8 cellular contexts compared by ENCODE assay signal in the genomic region with DNA sequence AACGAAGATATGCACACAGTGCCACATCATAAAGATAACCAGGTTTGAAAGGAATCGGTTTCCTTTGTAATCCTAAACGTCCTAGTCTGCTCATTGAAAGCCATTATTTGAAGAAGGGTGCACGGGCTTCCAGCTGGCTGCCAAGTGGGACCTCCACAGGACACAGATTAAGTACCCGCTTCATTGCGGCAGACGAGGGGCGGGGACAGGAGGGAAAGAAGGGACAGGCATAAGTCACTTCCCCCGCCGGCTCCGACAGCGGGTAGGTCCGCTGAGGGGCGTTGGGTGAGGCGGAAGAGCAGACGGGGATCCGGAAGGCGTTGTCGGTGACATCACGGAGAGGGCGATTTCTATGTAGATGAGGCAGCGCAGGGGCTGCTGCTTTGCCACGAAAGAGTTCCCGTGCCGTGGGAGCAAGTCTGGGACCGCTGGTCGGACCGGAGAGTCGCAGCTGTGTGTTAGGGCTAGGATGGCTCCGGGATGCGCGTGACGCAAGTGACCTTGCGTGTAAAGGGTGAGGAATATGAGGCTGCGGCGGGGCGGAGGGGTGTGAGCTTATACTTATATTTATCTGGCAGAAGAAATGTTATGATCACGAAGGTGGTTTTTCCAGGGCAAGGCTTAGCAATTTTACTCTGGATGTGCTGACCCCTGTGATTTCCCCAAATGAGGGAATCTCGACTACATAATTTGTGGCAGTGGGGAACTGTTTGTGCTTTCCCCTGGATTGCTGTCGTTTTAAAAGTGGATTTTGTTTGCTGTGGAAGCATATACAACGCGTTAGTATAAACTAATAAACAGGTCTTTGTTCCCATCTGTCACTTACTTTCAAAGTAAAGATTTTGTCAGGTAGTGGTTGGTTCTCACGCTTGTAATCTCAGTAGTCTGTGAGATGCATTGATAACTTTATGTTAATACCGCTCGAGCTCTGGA.
DNase-seq lines count a peak whose midpoint lies in the region; ATAC-seq lines count a peak whose summit lies in the region.
"Not testable (repeated sequence)": the region's sequence is repeated elsewhere in the genome, so short reads cannot be mapped to it uniquely, and the experiment has no call there.

No MANE protein-coding gene starts in this region.

- H3K9me3 ChIP-seq in skeletal muscle satellite cell (replicated peaks; ENCODE audit: low read length), result not testable (repeated sequence)

- H3K36me3 ChIP-seq in skeletal muscle satellite cell (ENCODE audit: insufficient read depth, low read length), result not testable (repeated sequence)

- DNase-seq in A172 (ENCODE audit: low spot score) (peak; percentile 84), NCI-H524 (lab: John Stamatoyannopoulos, UW) (peak; percentile 1 to 52), cerebellar cortex (ENCODE audit: low spot score) (peak; percentile 70), islet precursor cell (peak; percentile 92)
- peak; percentile 76 to 85 for DNase-seq in activated CD4-positive, alpha-beta T cell treated with anti-CD3 and anti-CD28 coated beads for 4 hours

- ATAC-seq in GM18868 (IDR thresholded peaks at IDR 0.05; ENCODE audit: unreplicated experiment) (peak; percentile 93), HG03039 (IDR thresholded peaks at IDR 0.05; ENCODE audit: unreplicated experiment) (peak; percentile 88)

- H3K27me3 ChIP-seq in skeletal muscle satellite cell (ENCODE audit: control insufficient read depth, insufficient read depth, low read length), result not testable (repeated sequence)

- H3K4me1 ChIP-seq in skeletal muscle satellite cell (ENCODE audit: control insufficient read depth, insufficient read depth, low read length), result not testable (repeated sequence)

- peak overlapping the region; percentile 72 for H3K9ac ChIP-seq in skeletal muscle satellite cell (ENCODE audit: low read depth, low read length)

- H3K4me3 ChIP-seq in skeletal muscle satellite cell (ENCODE audit: low read length), result peak overlapping the region; percentile 71

- H3K4me2 ChIP-seq in skeletal muscle satellite cell (ENCODE audit: low read length), result peak overlapping the region; percentile 86

Comparison
In these comparisons a context has a peak if more than half of its experiments do, and no peak if none do; other contexts are left out.
1. Peak in every context shown above with its lines: DNase-seq, ATAC-seq and H3K4me3 ChIP-seq.
2. DNase-seq: peak in every context shown above with its lines; median percentile 92 in islet precursor cell; 84 in A172; 80 in activated CD4-positive, alpha-beta T cell treated with anti-CD3 and anti-CD28 coated beads for 4 hours; 70 in cerebellar cortex; 26 in NCI-H524.